9 cellular contexts compared by ENCODE assay signal in genomic region chr15:66566963-66567531, GRCh38. TPM values are rescaled to one million over a fixed set of nuclear protein-coding genes. Genes with fewer than 3 reads are reported as not detected.
DNase-seq lines count a peak whose midpoint lies in the region; ATAC-seq and TF ChIP-seq lines count a peak whose summit lies in the region.
"Had no signal": no experiment of that assay in that cellular context is flagged by ENCODE, and none has a peak within 500 bp of the region (broad histone marks: within the 10 kb centered on the region; RNA-seq: fewer than 3 reads in every experiment).

No MANE protein-coding gene starts in this region.

- CTCF ChIA-PET in CD8-positive, alpha-beta memory T cell (lab: Charles Lee): interaction anchor here (1.2 to 1.5 kb wide), 2 partner anchors 10 to 11 kb away, joined by 3 to 5 read pairs; no protein-coding TSS in a partner anchor

- peak overlapping the region in 1 of 8 donors; percentile 82 for H3K27ac Mint-ChIP-seq in CD8-positive, alpha-beta memory T cell
- H3K27ac Mint-ChIP-seq in naive B cell: peak overlapping the region in 2 of 6 donors; percentile 45 to 67

- no peak overlapping the region for H3K4me3 ChIP-seq in CD8-positive, alpha-beta memory T cell (ENCODE audit: low read length)
- H3K4me3 ChIP-seq in epithelial cell of proximal tubule (ENCODE audit: low read depth, low read length) (no peak overlapping the region), testis (no peak overlapping the region)

- H3K4me1 Mint-ChIP-seq in CD8-positive, alpha-beta memory T cell: peaks cover 5 to 6% (median 6%) of the 10 kb centered on the region in 3 donors
- H3K4me1 Mint-ChIP-seq in naive B cell: peaks cover 9 to 10% (median 9%) of the 10 kb centered on the region in 3 donors

- no peak overlapping the region for H3K27ac ChIP-seq in CD8-positive, alpha-beta memory T cell (ENCODE audit: low read depth, low read length)
- no peak overlapping the region for H3K27ac ChIP-seq in testis

- H3K36me3 Mint-ChIP-seq in CD8-positive, alpha-beta memory T cell: no peaks in the 10 kb centered on the region
- H3K36me3 Mint-ChIP-seq in naive B cell: no peaks in the 10 kb centered on the region

- peak overlapping the region in 2 of 7 donors; percentile 41 to 49 for H3K4me3 Mint-ChIP-seq in CD8-positive, alpha-beta memory T cell
- H3K4me3 Mint-ChIP-seq in naive B cell: no peak overlapping the region

- peaks cover 0 to 5% of the 10 kb centered on the region in 2 donors for H3K27me3 Mint-ChIP-seq in CD8-positive, alpha-beta memory T cell
- peaks cover 0 to 7% (median 0%) of the 10 kb centered on the region in 3 donors for H3K27me3 Mint-ChIP-seq in naive B cell

- H3K9me3 ChIP-seq in CD8-positive, alpha-beta memory T cell (ENCODE audit: low read length): no peaks in the 10 kb centered on the region
- no peaks in the 10 kb centered on the region for H3K9me3 ChIP-seq in testis

- H3K4me1 ChIP-seq in CD8-positive, alpha-beta memory T cell (ENCODE audit: insufficient read depth, low read length): no peaks in the 10 kb centered on the region
- no peaks in the 10 kb centered on the region for H3K4me1 ChIP-seq in testis

- DNase-seq in CD8-positive, alpha-beta memory T cell: peak; percentile 26 to 64 (median 34)
- peak; percentile 42 to 53 for DNase-seq in NOMO-1 (lab: John Stamatoyannopoulos, UW; ENCODE audit: unreplicated experiment in 2 of 2)
- peak; percentile 69 for DNase-seq in activated CD8-positive, alpha-beta memory T cell treated with anti-CD3 and anti-CD28 coated beads for 24 hours
- DNase-seq in epithelial cell of proximal tubule (ENCODE audit: low read depth): no peak
- DNase-seq in naive B cell: peak; percentile 44
- DNase-seq in testis: peak; percentile 76
- no peak for DNase-seq in GOT3 (lab: John Stamatoyannopoulos, UW)

- TF ChIP-seq POLR2A in testis (IDR thresholded peaks at IDR 0.05): no peak

- intact Hi-C loops in testis (cut with DNase I; ENCODE audit: low total_unique reads): no loop called here

- 47 to 59% methylated on average over 15 of the region's 15 CpGs for WGBS in testis, 2 donors

- no peaks in the 10 kb centered on the region for H3K9me3 Mint-ChIP-seq in CD8-positive, alpha-beta memory T cell
- no peaks in the 10 kb centered on the region for H3K9me3 Mint-ChIP-seq in naive B cell

- H3K36me3 ChIP-seq in CD8-positive, alpha-beta memory T cell (ENCODE audit: insufficient read depth, low read length): no peaks in the 10 kb centered on the region
- no peaks in the 10 kb centered on the region for H3K36me3 ChIP-seq in testis (ENCODE audit: low read depth, missing control alignments)

- POLR2A ChIA-PET in CD8-positive, alpha-beta memory T cell (lab: Charles Lee): no interaction called here

- TF ChIP-seq CTCF in epithelial cell of proximal tubule (conservative IDR thresholded peaks at IDR 0.05; ENCODE audit: low read depth, low read length): peak; percentile 77
- peak; percentile 20 to 79 (median 49) for TF ChIP-seq CTCF in testis (IDR thresholded peaks at IDR 0.05)

- H3K27me3 ChIP-seq in CD8-positive, alpha-beta memory T cell (ENCODE audit: insufficient read depth, low read length, poor library complexity, severe bottlenecking): no peaks in the 10 kb centered on the region
- no peaks in the 10 kb centered on the region for H3K27me3 ChIP-seq in testis

- ATAC-seq in HG03354 (IDR thresholded peaks at IDR 0.05; ENCODE audit: poor library complexity, severe bottlenecking, unreplicated experiment) (peak; percentile 65), naive B cell (ENCODE audit: low read depth in 2 of 2) (peak; percentile 53 to 72)

RNA-seq across cellular contexts. Expression of gene LCTL, which starts 1.2 kb away (rescaled TPM):
- not detected for total RNA-seq in CD8-positive, alpha-beta memory T cell
- not detected for polyA plus RNA-seq in CD8-positive, alpha-beta memory T cell
- 0.23 and 0.80 TPM in 2 replicates for total RNA-seq in epithelial cell of proximal tubule
- under 1 TPM in 3 of 6 donors, not detected in 3; 0.09 to 0.31 (median 0.17) TPM for polyA plus RNA-seq in naive B cell (ENCODE audit: low read depth in 6 of 6)
- total RNA-seq in testis: under 1 TPM in 1 of 2 donors, not detected in 1; 0.19 TPM
- polyA plus RNA-seq in testis (ENCODE audit: insufficient read depth, low read depth, low replicate concordance): 0.16 TPM
- total RNA-seq: T-helper 1 cell treated with Interleukin-12 subunit alpha and Interleukin-12 subunit beta and Interleukin-4 antibody, amounts not matched to agents 30 ng/mL and 1 ng/mL, for 36 hours had no signal

Comparison
In these comparisons a context has a peak if more than half of its experiments do, and no peak if none do; other contexts are left out.
1. DNase-seq: peak in CD8-positive, alpha-beta memory T cell (5 of 5), NOMO-1 (2 of 2), activated CD8-positive, alpha-beta memory T cell treated with anti-CD3 and anti-CD28 coated beads for 24 hours (single experiment), naive B cell (single experiment) and testis (single experiment); none in epithelial cell of proximal tubule (single experiment) and GOT3 (single experiment).